In genomic region chr9:113934826-113935676, GRCh38 we compare ENCODE assay signal across 17 cellular contexts. TPM values are rescaled to one million over a fixed set of nuclear protein-coding genes. Genes with fewer than 3 reads are reported as not detected.
DNase-seq lines count a peak whose midpoint lies in the region; ATAC-seq, FAIRE-seq and TF ChIP-seq lines count a peak whose summit lies in the region.
"Had no signal": no experiment of that assay in that cellular context is flagged by ENCODE, and none has a peak within 500 bp of the region (broad histone marks: within the 10 kb centered on the region; RNA-seq: fewer than 3 reads in every experiment).

No MANE protein-coding gene starts in this region.

- TF ChIP-seq CTCF in natural killer cell (IDR thresholded peaks at IDR 0.05): no peak
- TF ChIP-seq CTCF in bronchial epithelial cell (IDR thresholded peaks at IDR 0.05; ENCODE audit: insufficient read depth, low read length, severe bottlenecking): no peak
- TF ChIP-seq CTCF in lower leg skin (IDR thresholded peaks at IDR 0.05): no peak
- TF ChIP-seq CTCF in upper lobe of right lung (IDR thresholded peaks at IDR 0.05): no peak

- peak; percentile 23 to 43 for ATAC-seq in natural killer cell treated with Interleukin-12 subunit alpha and Interleukin-12 subunit beta and Interleukin-15 and Interleukin-18, amount 100 ng/mL, for 72 hours
- ATAC-seq in natural killer cell: no peak
- peak; percentile 25 for ATAC-seq in upper lobe of right lung
- no peak for ATAC-seq in HG03460 (IDR thresholded peaks at IDR 0.05; ENCODE audit: unreplicated experiment)

- H3K27me3 ChIP-seq in bronchial epithelial cell (ENCODE audit: control insufficient read depth, insufficient read depth, low read length): no peaks in the 10 kb centered on the region
- H3K27me3 ChIP-seq in upper lobe of right lung: no peaks in the 10 kb centered on the region

- no peaks in the 10 kb centered on the region for H3K36me3 Mint-ChIP-seq in natural killer cell treated with Interleukin-12 subunit alpha and Interleukin-12 subunit beta and Interleukin-15 and Interleukin-18, amount 100 ng/mL, for 72 hours
- no peaks in the 10 kb centered on the region for H3K36me3 Mint-ChIP-seq in natural killer cell

- no peak overlapping the region for H3K27ac Mint-ChIP-seq in natural killer cell treated with Interleukin-12 subunit alpha and Interleukin-12 subunit beta and Interleukin-15 and Interleukin-18, amount 100 ng/mL, for 72 hours
- no peak overlapping the region for H3K27ac Mint-ChIP-seq in natural killer cell

- H3K27ac ChIP-seq in upper lobe of right lung: no peak overlapping the region
- H3K27ac ChIP-seq: KMS-11 had no signal

- H3K9me3 ChIP-seq in upper lobe of right lung: no peaks in the 10 kb centered on the region

- TF ChIP-seq POLR2A in lower leg skin (IDR thresholded peaks at IDR 0.05): no peak

- no peaks in the 10 kb centered on the region for H3K27me3 Mint-ChIP-seq in natural killer cell treated with Interleukin-12 subunit alpha and Interleukin-12 subunit beta and Interleukin-15 and Interleukin-18, amount 100 ng/mL, for 72 hours
- H3K27me3 Mint-ChIP-seq in natural killer cell (ENCODE audit: low read depth in 2 of 2): no peaks in the 10 kb centered on the region

- intact Hi-C loops in natural killer cell (cut with micrococcal nuclease): no loop called here
- intact Hi-C loops in lower leg skin (cut with DNase I; ENCODE audit: low total_unique reads): no loop called here
- intact Hi-C loops in upper lobe of right lung (cut with DNase I): no loop called here

- H3K4me3 Mint-ChIP-seq in natural killer cell treated with Interleukin-12 subunit alpha and Interleukin-12 subunit beta and Interleukin-15 and Interleukin-18, amount 100 ng/mL, for 72 hours: no peak overlapping the region
- no peak overlapping the region for H3K4me3 Mint-ChIP-seq in natural killer cell

- H3K36me3 ChIP-seq in bronchial epithelial cell (ENCODE audit: control insufficient read depth, insufficient read depth, low read length): no peaks in the 10 kb centered on the region
- H3K36me3 ChIP-seq in upper lobe of right lung: no peaks in the 10 kb centered on the region

- H3K4me1 ChIP-seq in upper lobe of right lung: peaks cover 10% of the 10 kb centered on the region

- peak; percentile 13 for FAIRE-seq in bronchial epithelial cell (lab: Jason Lieb, UNC)
- FAIRE-seq: GM19239 had no signal

- DNase-seq in natural killer cell treated with Interleukin-12 subunit alpha and Interleukin-12 subunit beta and Interleukin-15 and Interleukin-18, amount 100 ng/mL, for 72 hours (ENCODE audit: low spot score): no peak
- DNase-seq in natural killer cell (no peak), bronchial epithelial cell (ENCODE audit: low read depth) (no peak), lower leg skin (ENCODE audit: low spot score in 2 of 2) (peak; percentile 8 to 82), upper lobe of right lung (no peak)
- DNase-seq in stimulated activated CD4-positive, alpha-beta T cell treated with anti-CD3 and anti-CD28 coated beads, Interleukin-15, amount 100 ng/mL, for 24 hours: no peak
- no peak for DNase-seq in stimulated activated CD4-positive, alpha-beta T cell treated with anti-CD3 and anti-CD28 coated beads, Interleukin-12 subunit alpha, Interleukin-12 subunit beta, amount 100 ng/mL, for 4 hours
- DNase-seq: AML-193; NCI-H1092; NCI-H1694; NCI-H2107; NCI-H226; NCI-H526; NK-92 treated with Interleukin-12 subunit alpha and Interleukin-12 subunit beta, amount 100 ng/mL, for 24 hours had no signal

- no peaks in the 10 kb centered on the region for H3K4me1 Mint-ChIP-seq in natural killer cell treated with Interleukin-12 subunit alpha and Interleukin-12 subunit beta and Interleukin-15 and Interleukin-18, amount 100 ng/mL, for 72 hours (ENCODE audit: low read depth in 2 of 2)
- peaks cover 0 to 8% of the 10 kb centered on the region in 2 donors for H3K4me1 Mint-ChIP-seq in natural killer cell

- H3K4me3 ChIP-seq in bronchial epithelial cell (ENCODE audit: low read depth, low read length): no peak overlapping the region
- H3K4me3 ChIP-seq in lower leg skin (ENCODE audit: low read depth, poor library complexity, severe bottlenecking): no peak overlapping the region
- H3K4me3 ChIP-seq in upper lobe of right lung: no peak overlapping the region

- 96 to 97% methylated on average over 10 to 12 of the region's 13 CpGs for WGBS in lower leg skin, 2 donors

- H3K9me3 Mint-ChIP-seq in natural killer cell treated with Interleukin-12 subunit alpha and Interleukin-12 subunit beta and Interleukin-15 and Interleukin-18, amount 100 ng/mL, for 72 hours: no peaks in the 10 kb centered on the region
- no peaks in the 10 kb centered on the region for H3K9me3 Mint-ChIP-seq in natural killer cell

RNA-seq across cellular contexts. Expression of gene ZNF618, which starts 58.9 kb away (rescaled TPM):
- total RNA-seq in natural killer cell treated with Interleukin-12 subunit alpha and Interleukin-12 subunit beta and Interleukin-15 and Interleukin-18, amount 100 ng/mL, for 72 hours: 1 to 10 TPM in 1 of 2 donors, under 1 TPM in 1; 0.33 to 1.4 TPM
- 10 to 100 TPM in 2 of 3 donors, 1 to 10 TPM in 1; 9.2 to 10.7 (median 10.0) TPM for total RNA-seq in natural killer cell
- 1.3 and 1.6 TPM in 2 replicates for total RNA-seq in bronchial epithelial cell
- 1 to 10 TPM; 1.1 to 4.1 (median 2.5) TPM for total RNA-seq in lower leg skin
- total RNA-seq in upper lobe of right lung: 9.8 TPM

Comparison
In these comparisons a context has a peak if more than half of its experiments do, and no peak if none do; other contexts are left out.
1. ATAC-seq: peak in natural killer cell treated with Interleukin-12 subunit alpha and Interleukin-12 subunit beta and Interleukin-15 and Interleukin-18, amount 100 ng/mL, for 72 hours (2 of 2) and upper lobe of right lung (single experiment); none in natural killer cell (0 of 3) and HG03460 (single experiment).
2. DNase-seq: peak in lower leg skin (2 of 2); none in natural killer cell treated with Interleukin-12 subunit alpha and Interleukin-12 subunit beta and Interleukin-15 and Interleukin-18, amount 100 ng/mL, for 72 hours (single experiment), natural killer cell (single experiment), bronchial epithelial cell (single experiment), upper lobe of right lung (single experiment), stimulated activated CD4-positive, alpha-beta T cell treated with anti-CD3 and anti-CD28 coated beads, Interleukin-15, amount 100 ng/mL, for 24 hours (single experiment) and stimulated activated CD4-positive, alpha-beta T cell treated with anti-CD3 and anti-CD28 coated beads, Interleukin-12 subunit alpha, Interleukin-12 subunit beta, amount 100 ng/mL, for 4 hours (single experiment).